Comparison of ENCODE assay signal across 24 cellular contexts in genomic region chr10:28793482-28793881, GRCh38.
"Had no signal": no experiment of that assay in that cellular context is flagged by ENCODE, and none has a peak within 500 bp of the region (broad histone marks: within the 10 kb centered on the region; RNA-seq: fewer than 3 reads in every experiment).

No MANE protein-coding gene starts in this region.

- H3K27me3 ChIP-seq: dorsolateral prefrontal cortex, hepatocyte, upper lobe of left lung had no signal

- H3K36me3 ChIP-seq: left ventricle myocardium inferior, prostate gland, thoracic aorta, upper lobe of left lung had no signal

- H3K79me2 ChIP-seq: hepatocyte had no signal

- DNase-seq: activated B cell treated with CpG ODN at 0.5 μM for 24 hours; activated CD4-positive, alpha-beta T cell treated with anti-CD3 and anti-CD28 coated beads for 36 hours; activated CD4-positive, alpha-beta T cell treated with anti-CD3 and anti-CD28 coated beads, Interleukin-2, amount 50 U/mL, for 4 hours; activated naive CD4-positive, alpha-beta T cell treated with Interleukin-2 at 50 U/mL for 16 hours; activated naive CD8-positive, alpha-beta T cell treated with anti-CD3 and anti-CD28 coated beads for 36 hours; activated T-cell treated with anti-CD3 and anti-CD28 coated beads, Interleukin-2, amount 50 U/mL, for 48 hours; central memory CD4-positive, alpha-beta T cell; dorsolateral prefrontal cortex; effector memory CD8-positive, alpha-beta T cell; glutamatergic neuron; kidney glomerular epithelial cell; left ventricle myocardium inferior; mammary epithelial cell; midbrain; stimulated activated CD4-positive, alpha-beta T cell treated with anti-CD3 and anti-CD28 coated beads, Interleukin-4, amount 100 ng/mL, for 24 hours; stimulated activated naive CD4-positive, alpha-beta T cell treated with Interleukin-2 at 50 U/mL for 16 hours; upper lobe of left lung had no signal

- FAIRE-seq: astrocyte, endothelial cell of umbilical vein had no signal

- H3K27ac ChIP-seq: hepatocyte, left ventricle myocardium inferior, prostate gland, thoracic aorta, upper lobe of left lung had no signal

- ATAC-seq: activated CD4-positive, alpha-beta T cell treated with anti-CD3 and anti-CD28 coated beads for 36 hours; effector memory CD8-positive, alpha-beta T cell; esophagus mucosa; natural killer cell treated with Interleukin-12 subunit alpha and Interleukin-12 subunit beta and Interleukin-15 and Interleukin-18, amount 100 ng/mL, for 72 hours had no signal

- H3K4me1 ChIP-seq: left ventricle myocardium inferior, prostate gland, upper lobe of left lung had no signal

- H3K4me2 ChIP-seq: hepatocyte had no signal

- H3K9me3 ChIP-seq: left ventricle myocardium inferior, prostate gland, thoracic aorta, upper lobe of left lung had no signal

- H2AFZ ChIP-seq: hepatocyte had no signal

- H3K4me3 ChIP-seq: dorsolateral prefrontal cortex, hepatocyte, left ventricle myocardium inferior, prostate gland, thoracic aorta, upper lobe of left lung had no signal
